12 cellular contexts compared by ENCODE assay signal in the genomic region with DNA sequence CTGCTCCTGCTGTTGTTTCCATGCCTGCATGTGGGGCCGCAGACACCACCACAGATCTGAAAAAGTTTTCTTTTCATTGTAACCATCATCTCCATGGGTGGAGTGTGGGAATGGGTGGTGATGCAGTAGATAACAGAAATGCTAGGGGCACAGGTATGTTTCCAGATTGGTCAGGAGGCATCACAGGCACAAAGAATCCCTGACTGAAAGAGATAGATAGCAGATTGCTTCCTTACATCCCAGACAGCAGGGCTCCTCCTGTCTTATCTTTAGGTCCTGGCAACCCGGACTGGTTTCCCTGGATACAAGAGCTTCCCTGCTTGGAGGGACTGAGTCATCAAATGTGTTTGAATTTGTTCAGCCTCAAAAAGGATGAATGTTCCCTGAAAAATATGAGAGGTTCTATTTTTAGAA.
DNase-seq lines count a peak whose midpoint lies in the region; TF ChIP-seq lines count a peak whose summit lies in the region.
"Had no signal": no experiment of that assay in that cellular context is flagged by ENCODE, and none has a peak within 500 bp of the region (broad histone marks: within the 10 kb centered on the region; RNA-seq: fewer than 3 reads in every experiment).

No MANE protein-coding gene starts in this region.

- TF ChIP-seq CTCF in HFF-Myc (IDR thresholded peaks at IDR 0.05; ENCODE audit: low read depth, low read length, missing control alignments) (no peak), hepatocyte (IDR thresholded peaks at IDR 0.05; ENCODE audit: poor library complexity) (no peak), lower leg skin (IDR thresholded peaks at IDR 0.05) (no peak)

- DNase-seq in ACHN = peak; percentile 6
- peak; percentile 21 for DNase-seq in HFF-Myc (ENCODE audit: extremely low read depth, low read depth)
- DNase-seq in amniotic stem cell (lab: John Stamatoyannopoulos, UW) = peak; percentile 86
- peak; percentile 74 for DNase-seq in hepatocyte (ENCODE audit: low spot score)
- DNase-seq in NCI-H774 (lab: John Stamatoyannopoulos, UW) = no peak
- DNase-seq in activated CD4-positive, alpha-beta memory T cell treated with anti-CD3 and anti-CD28 coated beads, Interleukin-2, amount 10 ng/mL, durations not matched to agents 7 days and 5 days = no peak
- no peak for DNase-seq in GDM1 (lab: John Stamatoyannopoulos, UW)
- DNase-seq in lower leg skin (ENCODE audit: low spot score in 2 of 2) = no peak
- DNase-seq: CD4-positive, CD25-positive, alpha-beta regulatory T cell; GOT3; NCI-H1436 treated with DMSO at 0.1 percent for 48 hours; SHP77 had no signal

- H3K79me2 ChIP-seq in hepatocyte = no peaks in the 10 kb centered on the region

- H3K36me3 Mint-ChIP-seq in activated CD4-positive, alpha-beta memory T cell treated with anti-CD3 and anti-CD28 coated beads, Interleukin-2, amount 10 ng/mL, durations not matched to agents 7 days and 5 days (ENCODE audit: low read depth) = no peaks in the 10 kb centered on the region
- H3K36me3 Mint-ChIP-seq: CD4-positive, CD25-positive, alpha-beta regulatory T cell had no signal

- no peak for TF ChIP-seq POLR2A in lower leg skin (IDR thresholded peaks at IDR 0.05)

- no peak overlapping the region for H3K4me3 Mint-ChIP-seq in activated CD4-positive, alpha-beta memory T cell treated with anti-CD3 and anti-CD28 coated beads, Interleukin-2, amount 10 ng/mL, durations not matched to agents 7 days and 5 days
- H3K4me3 Mint-ChIP-seq: CD4-positive, CD25-positive, alpha-beta regulatory T cell had no signal

- no peaks in the 10 kb centered on the region for H3K27me3 Mint-ChIP-seq in activated CD4-positive, alpha-beta memory T cell treated with anti-CD3 and anti-CD28 coated beads, Interleukin-2, amount 10 ng/mL, durations not matched to agents 7 days and 5 days
- H3K27me3 Mint-ChIP-seq: CD4-positive, CD25-positive, alpha-beta regulatory T cell had no signal

- no peak overlapping the region for H3K4me2 ChIP-seq in hepatocyte

- no peaks in the 10 kb centered on the region for H3K9me3 ChIP-seq in hepatocyte (ENCODE audit: low read depth)

- no peaks in the 10 kb centered on the region for H3K9me2 ChIP-seq in hepatocyte (replicated peaks; ENCODE audit: insufficient read depth)

- no peak overlapping the region for H2AFZ ChIP-seq in hepatocyte

- in situ Hi-C loops in ACHN (cut with HindIII; ENCODE audit: low pct_ligation_motif_present, low pct_unique_long_range_greater_than_20kb, low sequenced_read_pairs) = no loop called here

- WGBS in hepatocyte (ENCODE audit: low lambda C conversion rate, missing lambda C conversion rate) = 12% methylated on average over 2 of the region's 2 CpGs
- WGBS in lower leg skin, 2 donors = 43 to 47% methylated on average over 2 of the region's 2 CpGs

- POLR2A ChIA-PET in activated CD4-positive, alpha-beta memory T cell treated with anti-CD3 and anti-CD28 coated beads, Interleukin-2, amount 10 ng/mL, durations not matched to agents 7 days and 5 days (lab: Charles Lee) = no interaction called here

- H3K4me3 ChIP-seq in HFF-Myc (replicated peaks; ENCODE audit: low read depth, low read length) (no peak overlapping the region), hepatocyte (no peak overlapping the region), lower leg skin (ENCODE audit: low read depth, poor library complexity, severe bottlenecking) (no peak overlapping the region)

- H3K27me3 ChIP-seq in hepatocyte = no peaks in the 10 kb centered on the region

- intact Hi-C loops in lower leg skin (cut with DNase I; ENCODE audit: low total_unique reads) = no loop called here

- no peaks in the 10 kb centered on the region for H3K4me1 ChIP-seq in hepatocyte (ENCODE audit: insufficient read depth)

- H3K9me3 Mint-ChIP-seq in activated CD4-positive, alpha-beta memory T cell treated with anti-CD3 and anti-CD28 coated beads, Interleukin-2, amount 10 ng/mL, durations not matched to agents 7 days and 5 days = no peaks in the 10 kb centered on the region

- H3K4me1 Mint-ChIP-seq in activated CD4-positive, alpha-beta memory T cell treated with anti-CD3 and anti-CD28 coated beads, Interleukin-2, amount 10 ng/mL, durations not matched to agents 7 days and 5 days = no peaks in the 10 kb centered on the region
- H3K4me1 Mint-ChIP-seq: CD4-positive, CD25-positive, alpha-beta regulatory T cell had no signal

- no peaks in the 10 kb centered on the region for H4K20me1 ChIP-seq in hepatocyte (ENCODE audit: insufficient read depth, poor library complexity, severe bottlenecking)

- H3K27ac ChIP-seq in hepatocyte = peak overlapping the region; percentile 44

- CTCF ChIA-PET in activated CD4-positive, alpha-beta memory T cell treated with anti-CD3 and anti-CD28 coated beads, Interleukin-2, amount 10 ng/mL, durations not matched to agents 7 days and 5 days (lab: Charles Lee) = no interaction called here

- H3K36me3 ChIP-seq in hepatocyte (replicated peaks; ENCODE audit: insufficient read depth, low read depth) = no peaks in the 10 kb centered on the region

- no peak overlapping the region for H3K27ac Mint-ChIP-seq in activated CD4-positive, alpha-beta memory T cell treated with anti-CD3 and anti-CD28 coated beads, Interleukin-2, amount 10 ng/mL, durations not matched to agents 7 days and 5 days
- H3K27ac Mint-ChIP-seq: CD4-positive, CD25-positive, alpha-beta regulatory T cell had no signal

Comparison
In these comparisons a context has a peak if more than half of its experiments do, and no peak if none do; other contexts are left out.
1. DNase-seq: peak in ACHN (single experiment), HFF-Myc (single experiment), amniotic stem cell (single experiment) and hepatocyte (single experiment); none in NCI-H774 (single experiment), activated CD4-positive, alpha-beta memory T cell treated with anti-CD3 and anti-CD28 coated beads, Interleukin-2, amount 10 ng/mL, durations not matched to agents 7 days and 5 days (single experiment), GDM1 (single experiment) and lower leg skin (0 of 2).